Comparison of ENCODE assay signal across 8 cellular contexts in genomic region chr17:45172541-45173286, GRCh38. TPM values are rescaled to one million over a fixed set of nuclear protein-coding genes. Genes with fewer than 3 reads are reported as not detected.
DNase-seq lines count a peak whose midpoint lies in the region; ATAC-seq, FAIRE-seq and TF ChIP-seq lines count a peak whose summit lies in the region.

No MANE protein-coding gene starts in this region.

- H3K27me3 ChIP-seq in small intestine (ENCODE audit: control insufficient read depth in 2 of 2, insufficient read depth in 2 of 2, low read length in 2 of 2): no peaks in the 10 kb centered on the region

- H3K27ac ChIP-seq in small intestine (ENCODE audit: low read depth in 1 of 2, low read length in 1 of 2): peak overlapping the region; percentile 73 to 76

- H3K4me3 Mint-ChIP-seq in T-helper 17 cell (peak overlapping the region; percentile 55), brain (peak overlapping the region; percentile 58 to 76 (median 72)), immature natural killer cell (peak overlapping the region; percentile 82 to 89 (median 86))

- H3K36me3 Mint-ChIP-seq in T-helper 17 cell (ENCODE audit: low read depth) (no peaks in the 10 kb centered on the region), brain (peaks cover 8% of the 10 kb centered on the region), immature natural killer cell (no peaks in the 10 kb centered on the region)

- H3K4me3 ChIP-seq in small intestine (ENCODE audit: low read depth in 1 of 2, low read length in 2 of 2): peak overlapping the region in 1 of 2 donors; percentile 39

- DNase-seq in C1 segment of cervical spinal cord (lab: John Stamatoyannopoulos, UW) (peak in 13 of 14 donors; percentile 41 to 91 (median 84)), T-helper 17 cell (peak in 1 of 3 donors; percentile 19), immature natural killer cell (peak; percentile 52 to 58 (median 54)), small intestine (peak; percentile 75), NCI-H446 (lab: John Stamatoyannopoulos, UW) (no peak), NCI-H2081 (lab: John Stamatoyannopoulos, UW) (no peak)

- H3K9me3 ChIP-seq in T-helper 17 cell (ENCODE audit: control insufficient read depth, low read length, poor library complexity, severe bottlenecking) (no peaks in the 10 kb centered on the region), small intestine (ENCODE audit: control insufficient read depth, low read depth) (no peaks in the 10 kb centered on the region)

- TF ChIP-seq CTCF in brain (conservative IDR thresholded peaks at IDR 0.05): no peak

- H3K27ac Mint-ChIP-seq in T-helper 17 cell: peak overlapping the region; percentile 68
- peak overlapping the region; percentile 97 to 99 (median 97) for H3K27ac Mint-ChIP-seq in brain
- H3K27ac Mint-ChIP-seq in immature natural killer cell: peak overlapping the region; percentile 86 to 98 (median 96)

- peaks cover 0 to 3% of the 10 kb centered on the region in 2 donors for H3K36me3 ChIP-seq in small intestine (ENCODE audit: control insufficient read depth in 2 of 2, insufficient read depth in 2 of 2, low read length in 2 of 2)

- WGBS in small intestine, 3 donors: 2 to 26% (median 25%) methylated on average over 8 to 10 of the region's 10 CpGs

- H3K9me3 Mint-ChIP-seq in brain (peaks cover 0 to 3% (median 0%) of the 10 kb centered on the region in 5 experiments), immature natural killer cell (no peaks in the 10 kb centered on the region)

- H3K4me1 ChIP-seq in small intestine (ENCODE audit: control insufficient read depth in 2 of 2, insufficient read depth in 1 of 2, low read depth in 1 of 2, low read length in 1 of 2): peaks cover 5 to 9% of the 10 kb centered on the region in 2 donors

- no peak for FAIRE-seq in small intestine (lab: Jason Lieb, UNC)

- no peaks in the 10 kb centered on the region for H3K27me3 Mint-ChIP-seq in T-helper 17 cell
- H3K27me3 Mint-ChIP-seq in brain: no peaks in the 10 kb centered on the region
- peaks cover 3 to 8% (median 6%) of the 10 kb centered on the region in 3 donors for H3K27me3 Mint-ChIP-seq in immature natural killer cell (ENCODE audit: low read depth in 3 of 3)

- H3K4me1 Mint-ChIP-seq in T-helper 17 cell (peaks cover 9% of the 10 kb centered on the region), brain (peaks cover 47% of the 10 kb centered on the region), immature natural killer cell (peaks cover 28 to 34% of the 10 kb centered on the region in 2 donors)

- ATAC-seq in HG02798 (IDR thresholded peaks at IDR 0.05; ENCODE audit: poor library complexity, unreplicated experiment): peak; percentile 47
- peak; percentile 81 for ATAC-seq in T-helper 17 cell

RNA-seq across cellular contexts. Expression of gene HEXIM2, which starts 11.0 kb away (rescaled TPM):
- 10 to 100 TPM in 1 of 2 donors, 1 to 10 TPM in 1; 1.5 to 12.3 TPM for total RNA-seq in T-helper 17 cell
- polyA plus RNA-seq in brain (ENCODE audit: insufficient read depth, low read depth, low replicate concordance) (17.2 TPM), immature natural killer cell (1 to 10 TPM; 1.9 to 7.4 (median 5.6) TPM), small intestine (10 to 100 TPM; 11.2 to 13.3 (median 13.0) TPM)

RNA-seq across cellular contexts. Expression of gene HEXIM1, which starts 24.4 kb away (rescaled TPM):
- 10 to 100 TPM; 52.4 to 71.8 TPM for total RNA-seq in T-helper 17 cell
- polyA plus RNA-seq in brain (ENCODE audit: insufficient read depth, low read depth, low replicate concordance) (10.8 TPM), immature natural killer cell (1 to 10 TPM; 1.1 to 7.2 (median 3.0) TPM), small intestine (10 to 100 TPM; 17.5 to 51.7 (median 46.5) TPM)

RNA-seq across cellular contexts. Expression of gene ACBD4, which starts 37.2 kb away (rescaled TPM):
- 10 to 100 TPM; 13.6 to 18.9 TPM for total RNA-seq in T-helper 17 cell
- polyA plus RNA-seq in brain (ENCODE audit: insufficient read depth, low read depth, low replicate concordance) (7.6 TPM), immature natural killer cell (10 to 100 TPM in 2 of 3 donors, 1 to 10 TPM in 1; 7.9 to 11.2 (median 10.4) TPM), small intestine (100 to 1,000 TPM in 2 of 3 donors, 10 to 100 TPM in 1; 21.1 to 184 (median 165) TPM)

RNA-seq across cellular contexts. Expression of gene PLCD3, which starts 40.4 kb away (rescaled TPM):
- 1 to 10 TPM; 3.7 to 5.0 TPM for total RNA-seq in T-helper 17 cell
- polyA plus RNA-seq in brain (ENCODE audit: insufficient read depth, low read depth, low replicate concordance) (35.8 TPM), immature natural killer cell (under 1 TPM in 1 of 3 donors, not detected in 2; 0.75 TPM), small intestine (10 to 100 TPM in 2 of 3 donors, 1 to 10 TPM in 1; 7.8 to 11.9 (median 10.5) TPM)

RNA-seq across cellular contexts. Expression of gene FMNL1, which starts 49.0 kb away (rescaled TPM):
- total RNA-seq in T-helper 17 cell: 100 to 1,000 TPM; 509 to 550 TPM
- polyA plus RNA-seq in brain (ENCODE audit: insufficient read depth, low read depth, low replicate concordance): 26.1 TPM
- 10 to 100 TPM; 17.6 to 66.7 (median 25.3) TPM for polyA plus RNA-seq in immature natural killer cell
- polyA plus RNA-seq in small intestine: 10 to 100 TPM in 1 of 3 donors, 1 to 10 TPM in 2; 3.1 to 15.4 (median 8.3) TPM

Comparison
In these comparisons a context has a peak if more than half of its experiments do, and no peak if none do; other contexts are left out.
1. DNase-seq: peak in C1 segment of cervical spinal cord (13 of 14), immature natural killer cell (3 of 3) and small intestine (single experiment); none in NCI-H446 (0 of 2) and NCI-H2081 (0 of 2).
2. Peak in every context shown above with its lines, with median percentiles within 50 percentile points of each other: H3K27ac Mint-ChIP-seq and H3K4me3 Mint-ChIP-seq.